17 cellular contexts compared by ENCODE assay signal in the genomic region with DNA sequence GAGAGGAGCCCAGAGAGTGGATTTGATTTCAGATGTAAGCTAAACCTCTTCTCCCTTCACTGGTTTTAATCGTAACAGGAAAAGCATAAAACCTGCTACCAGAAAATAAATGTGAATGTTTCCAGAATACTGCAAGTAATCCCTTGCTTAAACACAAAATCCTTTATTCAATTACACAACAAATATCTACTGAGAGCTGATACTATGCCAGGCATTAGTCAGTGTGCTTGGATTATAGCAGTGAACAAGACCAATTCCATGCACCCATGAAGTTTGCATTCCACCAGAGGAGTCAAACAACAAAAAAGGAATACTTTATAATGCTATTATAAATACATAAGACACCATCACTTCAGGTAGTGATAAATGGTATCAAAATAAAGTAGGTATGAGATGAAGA. TPM values are rescaled to one million over a fixed set of nuclear protein-coding genes. Genes with fewer than 3 reads are reported as not detected.
DNase-seq lines count a peak whose midpoint lies in the region; ATAC-seq and TF ChIP-seq lines count a peak whose summit lies in the region.
"Had no signal": no experiment of that assay in that cellular context is flagged by ENCODE, and none has a peak within 500 bp of the region (broad histone marks: within the 10 kb centered on the region; RNA-seq: fewer than 3 reads in every experiment).

No MANE protein-coding gene starts in this region.

- no peak for TF ChIP-seq CTCF in fibroblast of villous mesenchyme (IDR thresholded peaks at IDR 0.05; ENCODE audit: insufficient read depth, low read depth, low read length)

- DNase-seq in AG20443 (ENCODE audit: low spot score) (peak; percentile 34), astrocyte of the hippocampus (ENCODE audit: low read depth, low spot score) (peak; percentile 38), fibroblast of villous mesenchyme (ENCODE audit: low read depth) (peak; percentile 63), HuH-7 (ENCODE audit: low spot score) (no peak)
- no peak for DNase-seq in stimulated activated effector memory CD8-positive, alpha-beta T cell treated with anti-CD3 and anti-CD28 coated beads, Interleukin-12 subunit alpha, Interleukin-12 subunit beta, amount 100 ng/mL, for 72 hours (ENCODE audit: low spot score in 2 of 2)
- DNase-seq in activated CD4-positive, alpha-beta T cell treated with anti-CD3 and anti-CD28 coated beads, Interleukin-2, amount 50 U/mL, for 1 hour: no peak
- DNase-seq: C1 segment of cervical spinal cord, DMS79, NCI-H1105, NCI-H1694, NCI-H2081 treated with DMSO at 0.1 percent for 48 hours, NCI-H524, NCI-H82, OCI-M1, Right ventricle myocardium superior had no signal

- H3K36me3 Mint-ChIP-seq in stimulated activated effector memory CD8-positive, alpha-beta T cell treated with anti-CD3 and anti-CD28 coated beads, Interleukin-12 subunit alpha, Interleukin-12 subunit beta, amount 100 ng/mL, for 72 hours: no peaks in the 10 kb centered on the region

- H3K4me3 Mint-ChIP-seq in stimulated activated effector memory CD8-positive, alpha-beta T cell treated with anti-CD3 and anti-CD28 coated beads, Interleukin-12 subunit alpha, Interleukin-12 subunit beta, amount 100 ng/mL, for 72 hours: no peak overlapping the region

- no peak overlapping the region for H3K4me3 ChIP-seq in fibroblast of villous mesenchyme (ENCODE audit: low read depth, low read length)
- H3K4me3 ChIP-seq: HAP-1 had no signal

- peak overlapping the region; percentile 37 for H3K27ac Mint-ChIP-seq in stimulated activated effector memory CD8-positive, alpha-beta T cell treated with anti-CD3 and anti-CD28 coated beads, Interleukin-12 subunit alpha, Interleukin-12 subunit beta, amount 100 ng/mL, for 72 hours

- no peak for ATAC-seq in stimulated activated effector memory CD8-positive, alpha-beta T cell treated with anti-CD3 and anti-CD28 coated beads, Interleukin-12 subunit alpha, Interleukin-12 subunit beta, amount 100 ng/mL, for 72 hours
- no peak for ATAC-seq in HG03280 (IDR thresholded peaks at IDR 0.05; ENCODE audit: unreplicated experiment)

- no peaks in the 10 kb centered on the region for H3K9me3 Mint-ChIP-seq in stimulated activated effector memory CD8-positive, alpha-beta T cell treated with anti-CD3 and anti-CD28 coated beads, Interleukin-12 subunit alpha, Interleukin-12 subunit beta, amount 100 ng/mL, for 72 hours

- H3K4me1 Mint-ChIP-seq in stimulated activated effector memory CD8-positive, alpha-beta T cell treated with anti-CD3 and anti-CD28 coated beads, Interleukin-12 subunit alpha, Interleukin-12 subunit beta, amount 100 ng/mL, for 72 hours: no peaks in the 10 kb centered on the region

RNA-seq across cellular contexts. Expression of a gene that starts 15.1 kb away (rescaled TPM):
- 37.1 and 39.6 TPM in 2 replicates for total RNA-seq in fibroblast of villous mesenchyme

RNA-seq across cellular contexts. Expression of a gene that starts 55.6 kb away (rescaled TPM):
- under 0.01 TPM in 2 replicates for total RNA-seq in fibroblast of villous mesenchyme
- total RNA-seq: Right ventricle myocardium superior had no signal

Comparison
In these comparisons a context has a peak if more than half of its experiments do, and no peak if none do; other contexts are left out.
1. DNase-seq: peak in AG20443 (single experiment), astrocyte of the hippocampus (single experiment) and fibroblast of villous mesenchyme (single experiment); none in stimulated activated effector memory CD8-positive, alpha-beta T cell treated with anti-CD3 and anti-CD28 coated beads, Interleukin-12 subunit alpha, Interleukin-12 subunit beta, amount 100 ng/mL, for 72 hours (0 of 2), HuH-7 (single experiment) and activated CD4-positive, alpha-beta T cell treated with anti-CD3 and anti-CD28 coated beads, Interleukin-2, amount 50 U/mL, for 1 hour (single experiment).